1 cellular context compared by ENCODE assay signal in the genomic region with DNA sequence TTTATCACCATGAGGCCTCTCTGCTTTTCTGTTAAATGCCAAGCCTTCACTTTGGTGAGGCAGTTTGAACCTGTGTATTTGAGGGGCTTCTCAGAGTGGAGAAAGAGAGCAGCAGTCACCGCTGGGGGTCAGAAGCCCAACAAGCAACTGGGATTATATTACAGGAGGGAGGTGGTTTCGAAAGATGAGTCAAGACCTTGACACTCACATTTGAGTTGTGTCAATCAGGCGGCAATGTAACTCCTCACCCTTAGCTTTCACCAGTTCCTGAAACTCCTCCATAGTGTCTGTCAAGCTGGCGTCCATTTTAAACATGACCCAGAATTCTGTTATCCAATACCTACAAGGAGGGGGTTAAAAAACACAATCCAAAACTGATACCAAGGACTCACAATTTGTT.
TF ChIP-seq lines count a peak whose summit lies in the region.

No MANE protein-coding gene starts in this region.

TF ChIP-seq in IMR-90, 13 proteins besides CTCF, POLR2A, EP300 and RAD21 (continued from another document):
- TF ChIP-seq, protein P1, sequence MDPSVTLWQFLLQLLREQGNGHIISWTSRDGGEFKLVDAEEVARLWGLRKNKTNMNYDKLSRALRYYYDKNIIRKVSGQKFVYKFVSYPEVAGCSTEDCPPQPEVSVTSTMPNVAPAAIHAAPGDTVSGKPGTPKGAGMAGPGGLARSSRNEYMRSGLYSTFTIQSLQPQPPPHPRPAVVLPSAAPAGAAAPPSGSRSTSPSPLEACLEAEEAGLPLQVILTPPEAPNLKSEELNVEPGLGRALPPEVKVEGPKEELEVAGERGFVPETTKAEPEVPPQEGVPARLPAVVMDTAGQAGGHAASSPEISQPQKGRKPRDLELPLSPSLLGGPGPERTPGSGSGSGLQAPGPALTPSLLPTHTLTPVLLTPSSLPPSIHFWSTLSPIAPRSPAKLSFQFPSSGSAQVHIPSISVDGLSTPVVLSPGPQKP (IDR thresholded peaks at IDR 0.05; ENCODE audit: borderline replicate concordance, low read depth, low read length), result no peak
- TF ChIP-seq FOS (IDR thresholded peaks at IDR 0.05; ENCODE audit: low read depth, low read length) (no peak), NFE2L2 (IDR thresholded peaks at IDR 0.05; ENCODE audit: low read depth, low read length) (no peak), RFX5 (IDR thresholded peaks at IDR 0.05; ENCODE audit: low read depth, low read length) (no peak), MAFK (IDR thresholded peaks at IDR 0.05; ENCODE audit: low read depth, low read length) (no peak), CEBPB (IDR thresholded peaks at IDR 0.05; ENCODE audit: low read depth, low read length) (no peak), MXI1 (IDR thresholded peaks at IDR 0.05; ENCODE audit: borderline replicate concordance, low read depth, low read length) (no peak), CHD1 (IDR thresholded peaks at IDR 0.05; ENCODE audit: low read depth, low read length) (no peak)
- TF ChIP-seq, protein P2, sequence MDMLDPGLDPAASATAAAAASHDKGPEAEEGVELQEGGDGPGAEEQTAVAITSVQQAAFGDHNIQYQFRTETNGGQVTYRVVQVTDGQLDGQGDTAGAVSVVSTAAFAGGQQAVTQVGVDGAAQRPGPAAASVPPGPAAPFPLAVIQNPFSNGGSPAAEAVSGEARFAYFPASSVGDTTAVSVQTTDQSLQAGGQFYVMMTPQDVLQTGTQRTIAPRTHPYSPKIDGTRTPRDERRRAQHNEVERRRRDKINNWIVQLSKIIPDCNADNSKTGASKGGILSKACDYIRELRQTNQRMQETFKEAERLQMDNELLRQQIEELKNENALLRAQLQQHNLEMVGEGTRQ (IDR thresholded peaks at IDR 0.05; ENCODE audit: low read depth, low read length), result no peak
